ENCODE assay signal across 1 cellular context in genomic region chr4:182427530-182427929, GRCh38.
TF ChIP-seq lines count a peak whose summit lies in the region.

No MANE protein-coding gene starts in this region.

TF ChIP-seq in SK-N-SH, 30 proteins besides CTCF, POLR2A, EP300 and RAD21 (continued from another document):
- TF ChIP-seq NRF1 (IDR thresholded peaks at IDR 0.05; ENCODE audit: low read depth, low read length) (no peak), GABPA (IDR thresholded peaks at IDR 0.05; ENCODE audit: low read depth) (no peak), POLR2AphosphoS5 (IDR thresholded peaks at IDR 0.05; ENCODE audit: low read depth, low read length) (no peak), RCOR1 (IDR thresholded peaks at IDR 0.05; ENCODE audit: low read length) (no peak), YY1 (IDR thresholded peaks at IDR 0.05; ENCODE audit: low read depth) (no peak), EZH2phosphoT487 (IDR thresholded peaks at IDR 0.05; ENCODE audit: borderline replicate concordance, low read depth) (no peak), RFX5 (IDR thresholded peaks at IDR 0.05; ENCODE audit: low read length) (no peak)
- TF ChIP-seq, protein P1, sequence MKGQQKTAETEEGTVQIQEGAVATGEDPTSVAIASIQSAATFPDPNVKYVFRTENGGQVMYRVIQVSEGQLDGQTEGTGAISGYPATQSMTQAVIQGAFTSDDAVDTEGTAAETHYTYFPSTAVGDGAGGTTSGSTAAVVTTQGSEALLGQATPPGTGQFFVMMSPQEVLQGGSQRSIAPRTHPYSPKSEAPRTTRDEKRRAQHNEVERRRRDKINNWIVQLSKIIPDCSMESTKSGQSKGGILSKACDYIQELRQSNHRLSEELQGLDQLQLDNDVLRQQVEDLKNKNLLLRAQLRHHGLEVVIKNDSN (IDR thresholded peaks at IDR 0.05; ENCODE audit: borderline replicate concordance, low read depth) = no peak
- TF ChIP-seq, protein P2, sequence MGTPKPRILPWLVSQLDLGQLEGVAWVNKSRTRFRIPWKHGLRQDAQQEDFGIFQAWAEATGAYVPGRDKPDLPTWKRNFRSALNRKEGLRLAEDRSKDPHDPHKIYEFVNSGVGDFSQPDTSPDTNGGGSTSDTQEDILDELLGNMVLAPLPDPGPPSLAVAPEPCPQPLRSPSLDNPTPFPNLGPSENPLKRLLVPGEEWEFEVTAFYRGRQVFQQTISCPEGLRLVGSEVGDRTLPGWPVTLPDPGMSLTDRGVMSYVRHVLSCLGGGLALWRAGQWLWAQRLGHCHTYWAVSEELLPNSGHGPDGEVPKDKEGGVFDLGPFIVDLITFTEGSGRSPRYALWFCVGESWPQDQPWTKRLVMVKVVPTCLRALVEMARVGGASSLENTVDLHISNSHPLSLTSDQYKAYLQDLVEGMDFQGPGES (IDR thresholded peaks at IDR 0.05; ENCODE audit: low read depth, low read length) = no peak
